ENCODE assay signal across 18 cellular contexts in genomic region chr4:128606173-128606572, GRCh38.
DNase-seq lines count a peak whose midpoint lies in the region; ATAC-seq, FAIRE-seq and TF ChIP-seq lines count a peak whose summit lies in the region.
"Had no signal": no experiment of that assay in that cellular context is flagged by ENCODE, and none has a peak within 500 bp of the region (broad histone marks: within the 10 kb centered on the region; RNA-seq: fewer than 3 reads in every experiment).

No MANE protein-coding gene starts in this region.

- H3K18ac ChIP-seq in mesendoderm (ENCODE audit: low read length) = no peak overlapping the region

- peak; percentile 71 for FAIRE-seq in H54 (lab: Jason Lieb, UNC)

- H2AFZ ChIP-seq in fibroblast of lung (ENCODE audit: low read length) = no peak overlapping the region
- H2AFZ ChIP-seq: neural progenitor cell had no signal

- no peak overlapping the region for H3K23ac ChIP-seq in mesendoderm (ENCODE audit: low read length)

- H4K5ac ChIP-seq in mesendoderm (ENCODE audit: low read length) = no peak overlapping the region

- H2BK5ac ChIP-seq in mesendoderm (ENCODE audit: low read length) = no peak overlapping the region

- H3K56ac ChIP-seq in mesendoderm (ENCODE audit: low read length) = no peak overlapping the region

- DNase-seq in H54 (ENCODE audit: insufficient read length, low spot score) = peak; percentile 15
- no peak for DNase-seq in RWPE2 (ENCODE audit: low spot score)
- DNase-seq in fibroblast of lung (ENCODE audit: low read depth in 2 of 2) = peak; percentile 47 to 81
- DNase-seq in gastrocnemius medialis = peak; percentile 56 to 58
- DNase-seq in uterus = no peak
- DNase-seq in HT-29 (ENCODE audit: low spot score) = no peak
- no peak for DNase-seq in mesendoderm
- DNase-seq: activated CD4-positive, alpha-beta T cell treated with anti-CD3 and anti-CD28 coated beads, Interleukin-2, amount 10 ng/mL, durations not matched to agents 24 days and 14 days; activated T-cell treated with anti-CD3 and anti-CD28 coated beads, Interleukin-2, amount 50 U/mL, for 72 hours; CD8-positive, alpha-beta T cell; heart right ventricle; left ventricle myocardium inferior; NCI-H1436 treated with DMSO at 0.1 percent for 48 hours; NCI-H526; T-helper 2 cell had no signal

- H2AK5ac ChIP-seq in mesendoderm (ENCODE audit: low read length) = no peak overlapping the region

- no peak overlapping the region for H3K4ac ChIP-seq in mesendoderm (ENCODE audit: low read depth, low read length)

- ATAC-seq in RWPE2 (ENCODE audit: low read depth) = peak; percentile 65
- peak; percentile 79 to 97 for ATAC-seq in gastrocnemius medialis
- ATAC-seq in HG02798 (IDR thresholded peaks at IDR 0.05; ENCODE audit: poor library complexity, unreplicated experiment) = no peak
- ATAC-seq: activated T-cell treated with anti-CD3 and anti-CD28 coated beads, Interleukin-2, amount 50 U/mL, for 72 hours; CD8-positive, alpha-beta T cell; heart right ventricle had no signal

- H3K4me1 ChIP-seq in RWPE2 (ENCODE audit: insufficient read depth, poor library complexity, severe bottlenecking) = peaks cover 28% of the 10 kb centered on the region
- H3K4me1 ChIP-seq in fibroblast of lung (ENCODE audit: control insufficient read depth, extremely low read depth, insufficient read depth, low read length) = peaks cover 19% of the 10 kb centered on the region
- H3K4me1 ChIP-seq in gastrocnemius medialis = peaks cover 11 to 24% of the 10 kb centered on the region in 2 donors
- H3K4me1 ChIP-seq in uterus = peaks cover 0 to 6% of the 10 kb centered on the region in 2 donors
- peaks cover 2% of the 10 kb centered on the region for H3K4me1 ChIP-seq in mesendoderm (ENCODE audit: control insufficient read depth, low read depth, low read length)
- H3K4me1 ChIP-seq: neural progenitor cell had no signal

- no peak overlapping the region for H3K4me3 ChIP-seq in RWPE2 (ENCODE audit: severe bottlenecking)
- no peak overlapping the region for H3K4me3 ChIP-seq in fibroblast of lung (replicated peaks in 1 of 4; ENCODE audit: control extremely low read depth in 1 of 4, insufficient read depth in 1 of 4, low read depth in 3 of 4, low read length in 4 of 4)
- H3K4me3 ChIP-seq in gastrocnemius medialis = no peak overlapping the region
- no peak overlapping the region for H3K4me3 ChIP-seq in uterus
- H3K4me3 ChIP-seq in mesendoderm (ENCODE audit: low read length) = no peak overlapping the region
- H3K4me3 ChIP-seq: heart right ventricle, left ventricle myocardium inferior, neural progenitor cell, smooth muscle cell had no signal

- H3K9me3 ChIP-seq in RWPE2 (ENCODE audit: severe bottlenecking) (no peaks in the 10 kb centered on the region), fibroblast of lung (ENCODE audit: control insufficient read depth, insufficient read depth, low read depth, low read length) (no peaks in the 10 kb centered on the region), gastrocnemius medialis (no peaks in the 10 kb centered on the region), uterus (no peaks in the 10 kb centered on the region)
- H3K9me3 ChIP-seq: heart right ventricle, left ventricle myocardium inferior had no signal

- H3K9ac ChIP-seq in fibroblast of lung (ENCODE audit: insufficient read depth, low read length) (no peak overlapping the region), mesendoderm (ENCODE audit: low read length) (no peak overlapping the region)
- H3K9ac ChIP-seq: neural progenitor cell had no signal

- TF ChIP-seq POLR2A in H54 (IDR thresholded peaks at IDR 0.05; ENCODE audit: low read depth, low read length) (no peak), gastrocnemius medialis (IDR thresholded peaks at IDR 0.05) (no peak), uterus (IDR thresholded peaks at IDR 0.05) (no peak)

- TF ChIP-seq CTCF in RWPE2 (IDR thresholded peaks at IDR 0.05; ENCODE audit: poor library complexity, severe bottlenecking) (no peak), fibroblast of lung (conservative IDR thresholded peaks at IDR 0.05 in 1 of 2, IDR thresholded peaks at IDR 0.05 in 1 of 2; ENCODE audit: low read depth in 1 of 2, low read length in 2 of 2) (no peak), gastrocnemius medialis (IDR thresholded peaks at IDR 0.05 in 4 of 5, conservative IDR thresholded peaks at IDR 0.05 in 1 of 5) (no peak), uterus (IDR thresholded peaks at IDR 0.05) (no peak)

- WGBS in mesendoderm (ENCODE audit: extremely low coverage, insufficient coverage, low lambda C conversion rate) = no CpG with 5 or more reads among the region's 1 CpG

- no peaks in the 10 kb centered on the region for H3K27me3 ChIP-seq in RWPE2 (ENCODE audit: insufficient read depth, poor library complexity, severe bottlenecking)
- H3K27me3 ChIP-seq in fibroblast of lung (ENCODE audit: control insufficient read depth, insufficient read depth, low read length) = no peaks in the 10 kb centered on the region
- no peaks in the 10 kb centered on the region for H3K27me3 ChIP-seq in gastrocnemius medialis
- no peaks in the 10 kb centered on the region for H3K27me3 ChIP-seq in uterus
- H3K27me3 ChIP-seq in mesendoderm (ENCODE audit: insufficient read depth, low read length, poor library complexity) = no peaks in the 10 kb centered on the region
- H3K27me3 ChIP-seq: heart right ventricle, neural progenitor cell had no signal

- no peak overlapping the region for H2BK120ac ChIP-seq in mesendoderm (ENCODE audit: low read depth, low read length)

- H3K4me2 ChIP-seq in fibroblast of lung (ENCODE audit: extremely low read depth, insufficient read depth, low read length) (peak overlapping the region; percentile 13), mesendoderm (ENCODE audit: low read length) (no peak overlapping the region)
- H3K4me2 ChIP-seq: neural progenitor cell, smooth muscle cell had no signal

- no peak overlapping the region for H2BK15ac ChIP-seq in mesendoderm (replicated peaks; ENCODE audit: low read depth)

- in situ Hi-C loops in gastrocnemius medialis (cut with MboI; ENCODE audit: low sequenced_read_pairs in 4 of 4) = no loop called here

- no peaks in the 10 kb centered on the region for H3K36me3 ChIP-seq in RWPE2 (ENCODE audit: low read depth)
- no peaks in the 10 kb centered on the region for H3K36me3 ChIP-seq in fibroblast of lung (ENCODE audit: control insufficient read depth, insufficient read depth, low read length)
- H3K36me3 ChIP-seq in gastrocnemius medialis = no peaks in the 10 kb centered on the region
- no peaks in the 10 kb centered on the region for H3K36me3 ChIP-seq in uterus
- H3K36me3 ChIP-seq in mesendoderm (ENCODE audit: control insufficient read depth, insufficient read depth, low read length) = no peaks in the 10 kb centered on the region
- H3K36me3 ChIP-seq: heart right ventricle, left ventricle myocardium inferior, neural progenitor cell had no signal

- no peaks in the 10 kb centered on the region for H3K79me2 ChIP-seq in fibroblast of lung (ENCODE audit: control insufficient read depth, insufficient read depth, low read length)
- H3K79me2 ChIP-seq in mesendoderm (ENCODE audit: control insufficient read depth, insufficient read depth, low read length) = no peaks in the 10 kb centered on the region

- no peaks in the 10 kb centered on the region for H3K79me1 ChIP-seq in mesendoderm (ENCODE audit: low read length)

- intact Hi-C loops in gastrocnemius medialis (cut with DNase I; ENCODE audit: low total_unique reads) = no loop called here
- intact Hi-C loops in uterus (cut with DNase I; ENCODE audit: low total_unique reads) = no loop called here

- no peak overlapping the region for H4K8ac ChIP-seq in mesendoderm (ENCODE audit: low read depth, low read length)

- H3K27ac ChIP-seq in RWPE2 (ENCODE audit: poor library complexity, severe bottlenecking) (no peak overlapping the region), fibroblast of lung (ENCODE audit: insufficient read depth, low read length) (no peak overlapping the region), gastrocnemius medialis (peak overlapping the region in 2 of 4 donors; percentile 15 to 60), uterus (no peak overlapping the region), mesendoderm (ENCODE audit: low read depth, low read length) (no peak overlapping the region)
- H3K27ac ChIP-seq: heart right ventricle, left ventricle myocardium inferior, neural progenitor cell had no signal

- no peaks in the 10 kb centered on the region for H4K20me1 ChIP-seq in fibroblast of lung (ENCODE audit: control insufficient read depth, extremely low read depth, insufficient read depth, low read length)

Comparison
In these comparisons a context has a peak if more than half of its experiments do, and no peak if none do; other contexts are left out.
1. DNase-seq: peak in H54 (single experiment), fibroblast of lung (2 of 2) and gastrocnemius medialis (2 of 2); none in RWPE2 (single experiment), uterus (0 of 2), HT-29 (single experiment) and mesendoderm (single experiment).